In genomic region chr2:12711339-12711738, GRCh38 we compare ENCODE assay signal across 25 cellular contexts.
"Had no signal": no experiment of that assay in that cellular context is flagged by ENCODE, and none has a peak within 500 bp of the region (broad histone marks: within the 10 kb centered on the region; RNA-seq: fewer than 3 reads in every experiment).

No MANE protein-coding gene starts in this region.

- ATAC-seq: foreskin keratinocyte; heart right ventricle; left lobe of liver; psoas muscle; right cardiac atrium; stimulated activated naive B cell treated with anti-CD40 and anti-IgM and Interleukin-4, amounts not matched to agents 10 μg/mL and 1 μg/mL and 100 μg/mL, for 72 hours had no signal

- FAIRE-seq: endothelial cell of umbilical vein, kidney, urothelium cell line had no signal

- H3K9me3 ChIP-seq: esophagus muscularis mucosa, heart right ventricle, psoas muscle, spleen, thoracic aorta, tibial nerve, upper lobe of left lung had no signal

- H3K36me3 Mint-ChIP-seq: memory B cell; stimulated activated naive B cell treated with anti-CD40 and anti-IgM and Interleukin-4, amounts not matched to agents 10 μg/mL and 1 μg/mL and 100 μg/mL, for 72 hours had no signal

- H3K27me3 ChIP-seq: esophagus muscularis mucosa, foreskin keratinocyte, heart right ventricle, tibial nerve, upper lobe of left lung had no signal

- H3K27ac Mint-ChIP-seq: memory B cell; nephron progenitor cell; stimulated activated naive B cell treated with anti-CD40 and anti-IgM and Interleukin-4, amounts not matched to agents 10 μg/mL and 1 μg/mL and 100 μg/mL, for 72 hours; stimulated activated naive CD8-positive, alpha-beta T cell treated with anti-CD3 and anti-CD28 coated beads, Interleukin-15, Interleukin-2, amounts not matched to agents 100 ng/mL and 50 ng/mL, for 24 hours had no signal

- H3K27ac ChIP-seq: esophagus muscularis mucosa, foreskin keratinocyte, psoas muscle, tibial nerve had no signal

- H3K4me3 ChIP-seq: coronary artery, esophagus muscularis mucosa, heart right ventricle, lung, psoas muscle, skin epidermis, spleen, thoracic aorta, tibial nerve, upper lobe of left lung had no signal

- H3K27me3 Mint-ChIP-seq: memory B cell; stimulated activated naive B cell treated with anti-CD40 and anti-IgM and Interleukin-4, amounts not matched to agents 10 μg/mL and 1 μg/mL and 100 μg/mL, for 72 hours; stimulated activated naive CD8-positive, alpha-beta T cell treated with anti-CD3 and anti-CD28 coated beads, Interleukin-15, Interleukin-2, amounts not matched to agents 100 ng/mL and 50 ng/mL, for 24 hours had no signal

- H3K36me3 ChIP-seq: esophagus muscularis mucosa, heart right ventricle, spleen, thoracic aorta, tibial nerve, upper lobe of left lung had no signal

- H3K9me3 Mint-ChIP-seq: memory B cell; nephron progenitor cell; stimulated activated naive B cell treated with anti-CD40 and anti-IgM and Interleukin-4, amounts not matched to agents 10 μg/mL and 1 μg/mL and 100 μg/mL, for 72 hours; stimulated activated naive CD8-positive, alpha-beta T cell treated with anti-CD3 and anti-CD28 coated beads, Interleukin-15, Interleukin-2, amounts not matched to agents 100 ng/mL and 50 ng/mL, for 24 hours had no signal

- DNase-seq: dermis blood vessel endothelial cell; effector memory CD4-positive, alpha-beta T cell; foreskin keratinocyte; glutamatergic neuron; heart right ventricle; kidney; nephron progenitor cell; nucleus accumbens; psoas muscle; right cardiac atrium; spleen; stimulated activated CD4-positive, alpha-beta T cell treated with anti-CD3 and anti-CD28 coated beads, Interleukin-4, amount 100 ng/mL, for 4 hours; stimulated activated naive B cell treated with anti-CD40 and anti-IgM and Interleukin-4, amounts not matched to agents 10 μg/mL and 1 μg/mL and 100 μg/mL, for 72 hours; upper lobe of left lung had no signal

- H3K4me3 Mint-ChIP-seq: nephron progenitor cell; stimulated activated naive B cell treated with anti-CD40 and anti-IgM and Interleukin-4, amounts not matched to agents 10 μg/mL and 1 μg/mL and 100 μg/mL, for 72 hours; stimulated activated naive CD8-positive, alpha-beta T cell treated with anti-CD3 and anti-CD28 coated beads, Interleukin-15, Interleukin-2, amounts not matched to agents 100 ng/mL and 50 ng/mL, for 24 hours had no signal
